In genomic region chr11:118064956-118065355, GRCh38 we compare ENCODE assay signal across 1 cellular context.
TF ChIP-seq lines count a peak whose summit lies in the region.

No MANE protein-coding gene starts in this region.

TF ChIP-seq in K562, 482 proteins besides CTCF, POLR2A, EP300 and RAD21:
- TF ChIP-seq CTBP1 (IDR thresholded peaks at IDR 0.05; ENCODE audit: borderline replicate concordance) (peak; percentile 62; the same call in 1 of the 2 replicates), CBFA2T3 (IDR thresholded peaks at IDR 0.05) (0 out of 2 replicates have a peak, but pooled peaks have one; percentile 36), ZNF830 (CRISPR knock-in tag; IDR thresholded peaks at IDR 0.05) (no peak), ZNF316 (IDR thresholded peaks at IDR 0.05) (peak; percentile 42; the same call in 1 of the 2 replicates), MEF2A (IDR thresholded peaks at IDR 0.05; ENCODE audit: control insufficient read depth, low read depth, low read length) (no peak), VEZF1 (CRISPR knock-in tag; IDR thresholded peaks at IDR 0.05) (no peak), SIRT6 (IDR thresholded peaks at IDR 0.05; ENCODE audit: low read depth, low read length) (no peak)
